In genomic region chr6:145025488-145025887, GRCh38 we compare ENCODE assay signal across 27 cellular contexts.
DNase-seq lines count a peak whose midpoint lies in the region; ATAC-seq, FAIRE-seq and TF ChIP-seq lines count a peak whose summit lies in the region.
"Had no signal": no experiment of that assay in that cellular context is flagged by ENCODE, and none has a peak within 500 bp of the region (broad histone marks: within the 10 kb centered on the region; RNA-seq: fewer than 3 reads in every experiment).

No MANE protein-coding gene starts in this region.

- no peaks in the 10 kb centered on the region for H3K27me3 ChIP-seq in HepG2 (ENCODE audit: control insufficient read depth in 1 of 2, insufficient read depth in 2 of 2, low read length in 2 of 2)
- no peaks in the 10 kb centered on the region for H3K27me3 ChIP-seq in sigmoid colon
- H3K27me3 ChIP-seq in SK-N-SH (ENCODE audit: insufficient read depth): no peaks in the 10 kb centered on the region
- H3K27me3 ChIP-seq: cardiac muscle cell, heart left ventricle, upper lobe of left lung had no signal

- H3K9me2 ChIP-seq in SK-N-SH: no peaks in the 10 kb centered on the region

- no peak for TF ChIP-seq POLR2A in HepG2 (IDR thresholded peaks at IDR 0.05; ENCODE audit: insufficient read depth in 1 of 2, low read depth in 2 of 2, low read length in 2 of 2)
- no peak for TF ChIP-seq POLR2A in sigmoid colon (IDR thresholded peaks at IDR 0.05)

- WGBS in HepG2 (ENCODE audit: low lambda C conversion rate): 6% methylated on average over 2 of the region's 2 CpGs
- WGBS in sigmoid colon, 2 donors: 12 to 61% methylated on average over 2 of the region's 2 CpGs
- 81% methylated on average over 2 of the region's 2 CpGs for WGBS in SK-N-SH (ENCODE audit: low lambda C conversion rate)

- H3K4me2 ChIP-seq in HepG2 (ENCODE audit: low read depth, low read length) (peak overlapping the region; percentile 37), SK-N-SH (no peak overlapping the region)

- intact Hi-C loops in HepG2 (cut with micrococcal nuclease; ENCODE audit: unreplicated experiment): no loop called here
- intact Hi-C loops in sigmoid colon (cut with DNase I): loop anchor here (5.0 kb wide), 1 partner anchor 438 kb away; no protein-coding TSS in a partner anchor

- peak; percentile 85 for DNase-seq in DMS53 (lab: John Stamatoyannopoulos, UW)
- peak; percentile 65 for DNase-seq in NCI-H1436 (lab: John Stamatoyannopoulos, UW)
- DNase-seq in NCI-H748 (lab: John Stamatoyannopoulos, UW; ENCODE audit: unreplicated experiment): peak; percentile 86
- peak; percentile 77 for DNase-seq in HepG2 (ENCODE audit: low spot score)
- no peak for DNase-seq in sigmoid colon
- DNase-seq in SK-N-SH: no peak
- no peak for DNase-seq in NCI-H128 (lab: John Stamatoyannopoulos, UW; ENCODE audit: unreplicated experiment)
- no peak for DNase-seq in cerebellar nuclear complex (lab: John Stamatoyannopoulos, UW)
- DNase-seq: activated T-cell treated with anti-CD3 and anti-CD28 coated beads for 4 hours; anterior cingulate cortex; cortex of kidney; foreskin fibroblast; GM23248; heart left ventricle; HFFc6; Kasumi-1; MV-4-11; NCI-H2081 treated with DMSO at 0.1 percent for 48 hours; NCI-H526; stimulated activated CD4-positive, alpha-beta T cell treated with anti-CD3 and anti-CD28 coated beads, Interleukin-4, amount 100 ng/mL, for 4 hours; substantia nigra; T-helper 2 cell; upper lobe of left lung had no signal

- H3K79me2 ChIP-seq in HepG2 (ENCODE audit: insufficient read depth, low read length) (no peaks in the 10 kb centered on the region), SK-N-SH (ENCODE audit: insufficient read depth) (no peaks in the 10 kb centered on the region)

- H3K9me3 ChIP-seq in HepG2 (ENCODE audit: low read length) (no peaks in the 10 kb centered on the region), sigmoid colon (no peaks in the 10 kb centered on the region), SK-N-SH (no peaks in the 10 kb centered on the region; the same call in 1 of the 2 replicates)
- H3K9me3 ChIP-seq: heart left ventricle, upper lobe of left lung had no signal

- H3K36me3 ChIP-seq in HepG2 (replicated peaks in 1 of 2; ENCODE audit: control insufficient read depth in 1 of 2, insufficient read depth in 2 of 2, low read length in 2 of 2) (no peaks in the 10 kb centered on the region), sigmoid colon (no peaks in the 10 kb centered on the region), SK-N-SH (replicated peaks in 1 of 2; ENCODE audit: control insufficient read depth in 1 of 2, insufficient read depth in 2 of 2, low read length in 1 of 2) (no peaks in the 10 kb centered on the region)
- H3K36me3 ChIP-seq: cardiac muscle cell, heart left ventricle, upper lobe of left lung had no signal

- no peak overlapping the region; a peak in 2 of 6 replicates for H3K4me3 ChIP-seq in HepG2 (replicated peaks in 1 of 3; ENCODE audit: insufficient read depth in 1 of 3, low read depth in 2 of 3, low read length in 3 of 3)
- no peak overlapping the region for H3K4me3 ChIP-seq in sigmoid colon
- H3K4me3 ChIP-seq in SK-N-SH (ENCODE audit: low read depth in 2 of 2, low read length in 1 of 2): no peak overlapping the region
- H3K4me3 ChIP-seq: cardiac muscle cell, GM23248, heart left ventricle, upper lobe of left lung had no signal

- TF ChIP-seq RAD21 in HepG2 (CRISPR knock-in tag; IDR thresholded peaks at IDR 0.05) (no peak), SK-N-SH (IDR thresholded peaks at IDR 0.05; ENCODE audit: low read length) (no peak)

- ATAC-seq in HepG2: peak; percentile 67
- ATAC-seq: heart left ventricle; sciatic nerve; stimulated activated memory B cell treated with anti-CD40 and anti-IgM and Interleukin-4, amounts not matched to agents 10 μg/mL and 1 μg/mL and 100 μg/mL, for 72 hours had no signal

- BruUV-seq in HepG2 (replicated peaks; lab: Mats Ljungman, UMichigan): no TSS peak

- H3F3A ChIP-seq in SK-N-SH (replicated peaks; ENCODE audit: insufficient read depth): no peaks in the 10 kb centered on the region

- H4K20me1 ChIP-seq in HepG2 (ENCODE audit: insufficient read depth, low read length) (no peaks in the 10 kb centered on the region), SK-N-SH (ENCODE audit: insufficient read depth) (no peaks in the 10 kb centered on the region)

- H3K4me1 ChIP-seq in HepG2 (ENCODE audit: insufficient read depth, low read length) (peaks cover 49% of the 10 kb centered on the region), sigmoid colon (peaks cover 0 to 8% (median 0%) of the 10 kb centered on the region in 4 donors), SK-N-SH (ENCODE audit: control insufficient read depth in 1 of 2, insufficient read depth in 2 of 2, low read depth in 1 of 2, low read length in 1 of 2) (no peaks in the 10 kb centered on the region; a peak in 3 of 4 replicates)
- H3K4me1 ChIP-seq: upper lobe of left lung had no signal

- TF ChIP-seq CTCF in HepG2 (CRISPR knock-in tag; IDR thresholded peaks at IDR 0.05): no peak
- TF ChIP-seq CTCF in sigmoid colon (IDR thresholded peaks at IDR 0.05): no peak
- TF ChIP-seq CTCF in SK-N-SH (IDR thresholded peaks at IDR 0.05): no peak

- CTCF ChIA-PET in HepG2 (lab: Yijun Ruan, JAX; ENCODE audit: low intra/inter-chr PET ratio, low total read pairs) (no interaction called here), SK-N-SH (lab: Yijun Ruan, JAX) (interaction anchor here (0.8 kb wide), 1 partner anchor 36 kb away, joined by 3 read pairs; no protein-coding TSS in a partner anchor)

- in situ Hi-C loops in HepG2 (cut with HindIII; ENCODE audit: extremely low pct_ligation_motif_present, low pct_unique_long_range_greater_than_20kb): loop anchor here (10.0 kb wide), 1 partner anchor 441 kb away; no protein-coding TSS in a partner anchor

- no peak for FAIRE-seq in HepG2 (lab: Jason Lieb, UNC)

- no peak overlapping the region for H2AFZ ChIP-seq in HepG2 (ENCODE audit: low read length)
- no peak overlapping the region for H2AFZ ChIP-seq in SK-N-SH (ENCODE audit: low read depth)
- H2AFZ ChIP-seq: GM23248 had no signal

- H3K9ac ChIP-seq in HepG2 (ENCODE audit: insufficient read depth, low read depth, low read length) (no peak overlapping the region), SK-N-SH (no peak overlapping the region)
- H3K9ac ChIP-seq: GM23248 had no signal

- POLR2A ChIA-PET in HepG2 (lab: Yijun Ruan, JAX) (no interaction called here), SK-N-SH (lab: Yijun Ruan, JAX) (no interaction called here)

- TF ChIP-seq EP300 in HepG2 (IDR thresholded peaks at IDR 0.05; ENCODE audit: low read depth in 2 of 2, low read length in 2 of 2): peak in 1 of 2 experiments; percentile 86; a peak in 2 of 4 replicates
- no peak; the same call in 1 of the 2 replicates for TF ChIP-seq EP300 in HepG2 (CRISPR knock-in tag; IDR thresholded peaks at IDR 0.05; ENCODE audit: borderline replicate concordance)
- no peak for TF ChIP-seq EP300 in sigmoid colon (IDR thresholded peaks at IDR 0.05)
- TF ChIP-seq EP300 in SK-N-SH (IDR thresholded peaks at IDR 0.05; ENCODE audit: borderline replicate concordance in 1 of 2, low read depth in 1 of 2, low read length in 1 of 2): no peak

- no peak overlapping the region for H3K27ac ChIP-seq in HepG2 (ENCODE audit: extremely low read length, insufficient read depth, low read length)
- no peak overlapping the region for H3K27ac ChIP-seq in sigmoid colon
- no peak overlapping the region for H3K27ac ChIP-seq in SK-N-SH (ENCODE audit: low read depth in 2 of 2, low read length in 1 of 2)
- H3K27ac ChIP-seq: cardiac muscle cell, GM23248, heart left ventricle, HL-60, upper lobe of left lung had no signal

TF ChIP-seq in HepG2, 621 proteins besides CTCF, POLR2A, EP300 and RAD21 (continues in another document):
- TF ChIP-seq ZBTB43 (CRISPR knock-in tag; conservative IDR thresholded peaks at IDR 0.05) (no peak; the same call in 1 of the 2 replicates), CREM (IDR thresholded peaks at IDR 0.05) (peak; percentile 52; the same call in 1 of the 2 replicates), CREM (CRISPR knock-in tag; IDR thresholded peaks at IDR 0.05) (no peak), NR2F2 (IDR thresholded peaks at IDR 0.05; ENCODE audit: borderline replicate concordance, low read depth) (0 out of 2 replicates have a peak, but pooled peaks have one; percentile 30), SOX5 (CRISPR knock-in tag; IDR thresholded peaks at IDR 0.05; ENCODE audit: borderline replicate concordance) (peak; percentile 77; the same call in 1 of the 2 replicates)

TF ChIP-seq in SK-N-SH, 30 proteins besides CTCF, POLR2A, EP300 and RAD21 (continues in another document):
- TF ChIP-seq FOXM1 (IDR thresholded peaks at IDR 0.05; ENCODE audit: low read depth) (no peak), GATA2 (CRISPR knock-in tag; IDR thresholded peaks at IDR 0.05) (no peak), TCF12 (IDR thresholded peaks at IDR 0.05) (no peak), MEF2A (IDR thresholded peaks at IDR 0.05; ENCODE audit: borderline replicate concordance, low read depth) (no peak), RFX5 (IDR thresholded peaks at IDR 0.05; ENCODE audit: low read length) (no peak), SIN3A (IDR thresholded peaks at IDR 0.05; ENCODE audit: borderline replicate concordance, low read depth, low read length) (no peak), EZH2phosphoT487 (IDR thresholded peaks at IDR 0.05; ENCODE audit: borderline replicate concordance, low read depth) (no peak), NRF1 (IDR thresholded peaks at IDR 0.05; ENCODE audit: low read depth, low read length) (no peak), RCOR1 (IDR thresholded peaks at IDR 0.05; ENCODE audit: low read length) (no peak), USF1 (IDR thresholded peaks at IDR 0.05; ENCODE audit: borderline replicate concordance, low read depth) (no peak)

Comparison
In these comparisons a context has a peak if more than half of its experiments do, and no peak if none do; other contexts are left out.
1. DNase-seq: peak in DMS53 (single experiment), NCI-H1436 (single experiment), NCI-H748 (single experiment) and HepG2 (single experiment); none in sigmoid colon (single experiment), SK-N-SH (single experiment), NCI-H128 (single experiment) and cerebellar nuclear complex (0 of 2).